ENCODE assay signal across 1 cellular context in the genomic region with DNA sequence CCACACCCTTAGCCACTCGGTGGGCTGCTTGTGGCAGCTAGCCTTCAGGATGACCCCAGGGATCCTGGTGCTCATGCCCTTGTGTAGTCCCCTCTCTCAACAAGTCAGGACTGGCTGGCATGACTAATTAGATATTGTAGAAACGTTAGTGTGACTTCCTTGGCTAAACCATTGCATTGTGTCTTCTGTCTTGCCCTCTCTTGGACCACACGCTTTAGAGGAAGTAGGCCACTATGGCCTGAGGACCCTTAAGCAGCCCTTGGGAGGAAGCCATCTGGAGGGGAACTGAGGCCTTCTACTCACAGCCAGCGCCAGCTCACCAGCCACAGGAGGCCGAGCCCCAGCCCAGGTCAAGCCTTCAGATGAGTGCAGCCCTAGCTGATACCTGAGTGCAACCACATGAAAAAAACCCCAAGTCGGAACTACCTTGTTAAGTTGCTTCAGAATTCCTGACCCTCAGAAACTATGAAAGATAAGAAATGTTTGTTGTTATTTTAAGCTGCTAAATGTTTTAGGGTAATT.
TF ChIP-seq lines count a peak whose summit lies in the region.

No MANE protein-coding gene starts in this region.

TF ChIP-seq in HepG2, 621 proteins besides CTCF, POLR2A, EP300 and RAD21 (continued from another document):
- TF ChIP-seq MED8 (CRISPR knock-in tag; IDR thresholded peaks at IDR 0.05; ENCODE audit: insufficient replicate concordance) (no peak), U2AF1 (optimal IDR thresholded peaks at IDR 0.05; ENCODE audit: low read depth, low read length) (no peak), ZNF776 (CRISPR knock-in tag; IDR thresholded peaks at IDR 0.05) (no peak)
- TF ChIP-seq, protein P1, sequence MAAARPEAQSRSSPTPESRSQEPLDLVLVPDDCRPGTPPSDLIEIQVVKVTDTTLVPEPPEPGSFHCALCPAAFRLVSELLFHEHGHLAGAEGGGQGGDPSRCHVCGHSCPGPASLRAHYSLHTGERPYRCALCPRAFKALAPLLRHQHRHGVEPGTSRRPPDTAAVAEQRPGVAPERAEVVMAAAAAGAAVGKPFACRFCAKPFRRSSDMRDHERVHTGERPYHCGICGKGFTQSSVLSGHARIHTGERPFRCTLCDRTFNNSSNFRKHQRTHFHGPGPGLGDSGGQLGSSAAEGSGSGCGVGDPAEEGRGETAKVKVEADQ (CRISPR knock-in tag; IDR thresholded peaks at IDR 0.05; ENCODE audit: borderline replicate concordance), result no peak
